ENCODE assay signal across 23 cellular contexts in genomic region chr9:8648271-8648670, GRCh38.
"Had no signal": no experiment of that assay in that cellular context is flagged by ENCODE, and none has a peak within 500 bp of the region (broad histone marks: within the 10 kb centered on the region; RNA-seq: fewer than 3 reads in every experiment).

No MANE protein-coding gene starts in this region.

- DNase-seq: activated CD4-positive, alpha-beta T cell treated with anti-CD3 and anti-CD28 coated beads for 4 hours; activated CD8-positive, alpha-beta T cell treated with anti-CD3 and anti-CD28 coated beads for 36 hours; activated naive CD4-positive, alpha-beta T cell; body of pancreas; effector memory CD8-positive, alpha-beta T cell; glutamatergic neuron; left colon; naive thymus-derived CD8-positive, alpha-beta T cell; nucleus accumbens; psoas muscle; sigmoid colon; stimulated activated CD4-positive, alpha-beta T cell treated with anti-CD3 and anti-CD28 coated beads, Interleukin-4, amount 100 ng/mL, for 1 hour; stimulated activated CD8-positive, alpha-beta memory T cell treated with anti-CD3 and anti-CD28 coated beads, Interleukin-4, amount 100 ng/mL, for 48 hours; stimulated activated naive CD8-positive, alpha-beta T cell treated with anti-CD3 and anti-CD28 coated beads, Interleukin-15, Interleukin-2, amounts not matched to agents 100 U/mL and 50 U/mL, for 24 hours; SW 1271; WERI-Rb-1 had no signal

- H3K4me3 Mint-ChIP-seq: activated CD8-positive, alpha-beta T cell treated with anti-CD3 and anti-CD28 coated beads for 36 hours; activated T-helper 1 cell treated with anti-CD3 and anti-CD28 coated beads, Interleukin-12 subunit alpha, Interleukin-12 subunit beta, Interleukin-2, Interleukin-4 antibody, amounts not matched to agents 30 ng/mL and 10 ng/mL and 1 ng/mL, durations not matched to agents 14 hours and 24 hours and 36 hours; central memory CD8-positive, alpha-beta T cell; dendritic cell treated with granulocyte-macrophage colony-stimulating factor and Interleukin-4, amounts not matched to agents 40 ng/mL and 50 ng/mL, for 4 days; effector memory CD8-positive, alpha-beta T cell; naive thymus-derived CD8-positive, alpha-beta T cell; T-helper 2 cell treated with Interferon-gamma antibody and Interleukin-4, amounts not matched to agents 5 μg/mL and 100 μg/mL, for 36 hours had no signal

- H3K36me3 ChIP-seq: sigmoid colon, thoracic aorta, WERI-Rb-1 had no signal

- H3K4me1 Mint-ChIP-seq: central memory CD8-positive, alpha-beta T cell had no signal

- H3K36me3 Mint-ChIP-seq: naive thymus-derived CD8-positive, alpha-beta T cell had no signal

- H3K27ac ChIP-seq: body of pancreas, epithelial cell of prostate, psoas muscle, sigmoid colon, thoracic aorta, WERI-Rb-1 had no signal

- H3K4me3 ChIP-seq: body of pancreas, lung, psoas muscle, sigmoid colon, thoracic aorta had no signal

- H3K4me1 ChIP-seq: body of pancreas, psoas muscle had no signal

- H3K27ac Mint-ChIP-seq: activated CD8-positive, alpha-beta T cell treated with anti-CD3 and anti-CD28 coated beads for 36 hours; activated T-helper 1 cell treated with anti-CD3 and anti-CD28 coated beads, Interleukin-12 subunit alpha, Interleukin-12 subunit beta, Interleukin-2, Interleukin-4 antibody, amounts not matched to agents 30 ng/mL and 10 ng/mL and 1 ng/mL, durations not matched to agents 14 hours and 24 hours and 36 hours; dendritic cell treated with granulocyte-macrophage colony-stimulating factor and Interleukin-4, amounts not matched to agents 40 ng/mL and 50 ng/mL, for 4 days; effector memory CD8-positive, alpha-beta T cell; naive thymus-derived CD8-positive, alpha-beta T cell; T-helper 2 cell treated with Interferon-gamma antibody and Interleukin-4, amounts not matched to agents 5 μg/mL and 100 μg/mL, for 36 hours had no signal

- H3K9me3 ChIP-seq: body of pancreas, psoas muscle, sigmoid colon, thoracic aorta had no signal

- H3K27me3 ChIP-seq: body of pancreas, sigmoid colon had no signal

- H3K9me3 Mint-ChIP-seq: activated CD8-positive, alpha-beta T cell treated with anti-CD3 and anti-CD28 coated beads for 36 hours; activated T-helper 1 cell treated with anti-CD3 and anti-CD28 coated beads, Interleukin-12 subunit alpha, Interleukin-12 subunit beta, Interleukin-2, Interleukin-4 antibody, amounts not matched to agents 30 ng/mL and 10 ng/mL and 1 ng/mL, durations not matched to agents 14 hours and 24 hours and 36 hours; central memory CD8-positive, alpha-beta T cell; dendritic cell treated with granulocyte-macrophage colony-stimulating factor and Interleukin-4, amounts not matched to agents 40 ng/mL and 50 ng/mL, for 4 days; naive thymus-derived CD8-positive, alpha-beta T cell; T-helper 2 cell treated with Interferon-gamma antibody and Interleukin-4, amounts not matched to agents 5 μg/mL and 100 μg/mL, for 36 hours had no signal

- H3K27me3 Mint-ChIP-seq: activated CD8-positive, alpha-beta T cell treated with anti-CD3 and anti-CD28 coated beads for 36 hours; central memory CD8-positive, alpha-beta T cell; effector memory CD8-positive, alpha-beta T cell had no signal
